In genomic region chr10:121077331-121077730, GRCh38 we compare ENCODE assay signal across 15 cellular contexts.
A peak's percentile ranks its signal among the peaks of the same experiment; 100 is the strongest.
DNase-seq lines count a peak whose midpoint lies in the region; ATAC-seq, FAIRE-seq and TF ChIP-seq lines count a peak whose summit lies in the region.
"Had no signal": no experiment of that assay in that cellular context is flagged by ENCODE, and none has a peak within 500 bp of the region (broad histone marks: within the 10 kb centered on the region; RNA-seq: fewer than 3 reads in every experiment).

No MANE protein-coding gene starts in this region.

- in situ Hi-C loops in gastrocnemius medialis (cut with MboI; ENCODE audit: low sequenced_read_pairs in 4 of 4): no loop called here

- CTCF ChIA-PET in WTC11 (lab: Charles Lee): no interaction called here
- CTCF ChIA-PET in CD4-positive, alpha-beta memory T cell (lab: Charles Lee; ENCODE audit: partially characterized antibody): no interaction called here

- peaks cover 2% of the 10 kb centered on the region for H3K4me1 ChIP-seq in right cardiac atrium (ENCODE audit: control insufficient read depth, insufficient read depth, low read length)
- H3K4me1 ChIP-seq in gastrocnemius medialis: no peaks in the 10 kb centered on the region
- H3K4me1 ChIP-seq in CD4-positive, alpha-beta memory T cell (ENCODE audit: insufficient read depth, low read length): no peaks in the 10 kb centered on the region
- H3K4me1 ChIP-seq: breast epithelium had no signal

- H3K4me3 ChIP-seq in right cardiac atrium (ENCODE audit: low read length) (no peak overlapping the region), gastrocnemius medialis (no peak overlapping the region)
- no peak overlapping the region for H3K4me3 ChIP-seq in CD4-positive, alpha-beta memory T cell (ENCODE audit: low read length in 2 of 2)
- H3K4me3 ChIP-seq: breast epithelium, ovary had no signal

- ATAC-seq in WTC11 (no peak), right cardiac atrium (peak; percentile 78 to 88), gastrocnemius medialis (peak; percentile 55 to 69)
- ATAC-seq in activated naive CD4-positive, alpha-beta T cell treated with anti-CD3 and anti-CD28 coated beads, Interleukin-2, amount 50 U/mL, for 72 hours: no peak
- ATAC-seq: CD8-positive, alpha-beta T cell had no signal

- peaks cover 26% of the 10 kb centered on the region for H3K4me1 Mint-ChIP-seq in WTC11
- H3K4me1 Mint-ChIP-seq in CD4-positive, alpha-beta memory T cell: no peaks in the 10 kb centered on the region

- DNase-seq in LHCN-M2 (ENCODE audit: low read depth) (peak; percentile 17), WTC11 (ENCODE audit: low spot score) (peak; percentile 16), right cardiac atrium (peak; percentile 55 to 69 (median 68)), gastrocnemius medialis (peak; percentile 19 to 50), GM12891 (ENCODE audit: insufficient read length, low spot score) (no peak), dedifferentiated amniotic fluid mesenchymal stem cell (ENCODE audit: extremely low spot score) (no peak)
- no peak for DNase-seq in activated naive CD4-positive, alpha-beta T cell treated with anti-CD3 and anti-CD28 coated beads, Interleukin-2, amount 50 U/mL, for 72 hours (ENCODE audit: low spot score in 2 of 2)
- DNase-seq in CD4-positive, alpha-beta memory T cell: no peak
- DNase-seq: activated CD4-positive, alpha-beta T cell treated with anti-CD3 and anti-CD28 coated beads for 1 hour; CD8-positive, alpha-beta T cell; NCI-H1092; ovary; stimulated activated CD4-positive, alpha-beta T cell treated with anti-CD3 and anti-CD28 coated beads, Interleukin-4, amount 100 ng/mL, for 24 hours had no signal

- H3K4me3 Mint-ChIP-seq in WTC11: no peak overlapping the region
- H3K4me3 Mint-ChIP-seq in CD4-positive, alpha-beta memory T cell: no peak overlapping the region
- H3K4me3 Mint-ChIP-seq: CD8-positive, alpha-beta T cell; stimulated activated naive CD8-positive, alpha-beta T cell treated with anti-CD3 and anti-CD28 coated beads, Interleukin-15, Interleukin-2, amounts not matched to agents 100 ng/mL and 50 ng/mL, for 24 hours had no signal

- H3K9me3 Mint-ChIP-seq in WTC11: peaks cover 8% of the 10 kb centered on the region
- peaks cover 0 to 3% of the 10 kb centered on the region in 2 donors for H3K9me3 Mint-ChIP-seq in activated naive CD4-positive, alpha-beta T cell treated with anti-CD3 and anti-CD28 coated beads, Interleukin-2, amount 50 U/mL, for 72 hours
- peaks cover 0 to 4% (median 1%) of the 10 kb centered on the region in 8 donors for H3K9me3 Mint-ChIP-seq in CD4-positive, alpha-beta memory T cell
- H3K9me3 Mint-ChIP-seq: CD8-positive, alpha-beta T cell; stimulated activated naive CD8-positive, alpha-beta T cell treated with anti-CD3 and anti-CD28 coated beads, Interleukin-15, Interleukin-2, amounts not matched to agents 100 ng/mL and 50 ng/mL, for 24 hours had no signal

- H3K27me3 ChIP-seq in right cardiac atrium (ENCODE audit: control insufficient read depth, insufficient read depth) (no peaks in the 10 kb centered on the region), gastrocnemius medialis (no peaks in the 10 kb centered on the region)
- H3K27me3 ChIP-seq in CD4-positive, alpha-beta memory T cell (ENCODE audit: insufficient read depth, low read length): no peaks in the 10 kb centered on the region
- H3K27me3 ChIP-seq: ovary had no signal

- no peak for TF ChIP-seq POLR2A in gastrocnemius medialis (IDR thresholded peaks at IDR 0.05)
- no peak for TF ChIP-seq POLR2A in GM12891 (IDR thresholded peaks at IDR 0.05; ENCODE audit: low read depth, low read length)

- no peak overlapping the region for H3K27ac ChIP-seq in right cardiac atrium (ENCODE audit: low read length)
- no peak overlapping the region for H3K27ac ChIP-seq in gastrocnemius medialis
- no peak overlapping the region for H3K27ac ChIP-seq in CD4-positive, alpha-beta memory T cell (ENCODE audit: low read depth, low read length)
- H3K27ac ChIP-seq: ovary had no signal

- H3K27me3 Mint-ChIP-seq in WTC11 (ENCODE audit: low read depth): no peaks in the 10 kb centered on the region
- peaks cover 1 to 4% of the 10 kb centered on the region in 2 donors for H3K27me3 Mint-ChIP-seq in CD4-positive, alpha-beta memory T cell

- POLR2A ChIA-PET in WTC11 (lab: Charles Lee): no interaction called here
- POLR2A ChIA-PET in CD4-positive, alpha-beta memory T cell (lab: Charles Lee; ENCODE audit: partially characterized antibody): no interaction called here

- no peak for FAIRE-seq in GM12891 (lab: Jason Lieb, UNC)

- TF ChIP-seq CTCF in WTC11 (IDR thresholded peaks at IDR 0.05) (no peak), gastrocnemius medialis (IDR thresholded peaks at IDR 0.05 in 4 of 5, conservative IDR thresholded peaks at IDR 0.05 in 1 of 5) (no peak)

- no peaks in the 10 kb centered on the region for H3K9me3 ChIP-seq in right cardiac atrium (ENCODE audit: control insufficient read depth, low read length)
- no peaks in the 10 kb centered on the region for H3K9me3 ChIP-seq in gastrocnemius medialis
- no peaks in the 10 kb centered on the region for H3K9me3 ChIP-seq in CD4-positive, alpha-beta memory T cell (ENCODE audit: control insufficient read depth in 1 of 2, low read length in 2 of 2)
- H3K9me3 ChIP-seq: breast epithelium, ovary had no signal

- WGBS in right cardiac atrium: 36% methylated on average over 8 of the region's 8 CpGs

- no peak overlapping the region for H3K27ac Mint-ChIP-seq in WTC11
- no peak overlapping the region for H3K27ac Mint-ChIP-seq in activated naive CD4-positive, alpha-beta T cell treated with anti-CD3 and anti-CD28 coated beads, Interleukin-2, amount 50 U/mL, for 72 hours
- H3K27ac Mint-ChIP-seq in CD4-positive, alpha-beta memory T cell: no peak overlapping the region
- H3K27ac Mint-ChIP-seq: CD8-positive, alpha-beta T cell; stimulated activated naive CD8-positive, alpha-beta T cell treated with anti-CD3 and anti-CD28 coated beads, Interleukin-15, Interleukin-2, amounts not matched to agents 100 ng/mL and 50 ng/mL, for 24 hours had no signal

- H3K36me3 ChIP-seq in gastrocnemius medialis: no peaks in the 10 kb centered on the region
- no peaks in the 10 kb centered on the region for H3K36me3 ChIP-seq in CD4-positive, alpha-beta memory T cell (ENCODE audit: insufficient read depth, low read length)
- H3K36me3 ChIP-seq: breast epithelium, ovary had no signal

- peaks cover 3% of the 10 kb centered on the region; the same call in 1 of the 2 replicates for H3K36me3 Mint-ChIP-seq in WTC11
- H3K36me3 Mint-ChIP-seq in activated naive CD4-positive, alpha-beta T cell treated with anti-CD3 and anti-CD28 coated beads, Interleukin-2, amount 50 U/mL, for 72 hours: no peaks in the 10 kb centered on the region
- no peaks in the 10 kb centered on the region for H3K36me3 Mint-ChIP-seq in CD4-positive, alpha-beta memory T cell
- H3K36me3 Mint-ChIP-seq: CD8-positive, alpha-beta T cell had no signal

- intact Hi-C loops in right cardiac atrium (cut with DNase I): loop anchor here in 1 of 4 donors (10.0 kb wide), 1 partner anchor 527 kb away; no protein-coding TSS in a partner anchor
- intact Hi-C loops in gastrocnemius medialis (cut with DNase I; ENCODE audit: low total_unique reads): no loop called here
- intact Hi-C loops in CD4-positive, alpha-beta memory T cell (cut with micrococcal nuclease): no loop called here

TF ChIP-seq in WTC11, 78 proteins besides CTCF, POLR2A, EP300 and RAD21 (continues in another document):
- TF ChIP-seq SMAD3 (CRISPR knock-in tag; IDR thresholded peaks at IDR 0.05; ENCODE audit: borderline replicate concordance) (no peak), GABPB1 (CRISPR knock-in tag; IDR thresholded peaks at IDR 0.05) (no peak), EMX1 (CRISPR knock-in tag; IDR thresholded peaks at IDR 0.05) (no peak), CBFB (CRISPR knock-in tag; IDR thresholded peaks at IDR 0.05; ENCODE audit: low read depth) (no peak), SMAD4 (CRISPR knock-in tag; IDR thresholded peaks at IDR 0.05) (no peak), RELA (CRISPR knock-in tag; IDR thresholded peaks at IDR 0.05; ENCODE audit: borderline replicate concordance) (no peak), ATF1 (CRISPR knock-in tag; IDR thresholded peaks at IDR 0.05) (no peak), PRRX2 (CRISPR knock-in tag; IDR thresholded peaks at IDR 0.05) (no peak), SP1 (CRISPR knock-in tag; conservative IDR thresholded peaks at IDR 0.05) (no peak)

TF ChIP-seq in GM12891, 5 proteins besides CTCF, POLR2A, EP300 and RAD21:
- TF ChIP-seq PAX5 (IDR thresholded peaks at IDR 0.05; ENCODE audit: insufficient read depth, low read length, severe bottlenecking) (no peak), SPI1 (IDR thresholded peaks at IDR 0.05; ENCODE audit: low read depth, low read length) (no peak), POU2F2 (IDR thresholded peaks at IDR 0.05; ENCODE audit: low read depth, low read length) (no peak), POLR2AphosphoS5 (IDR thresholded peaks at IDR 0.05; ENCODE audit: low read depth, low read length) (no peak), TAF1 (IDR thresholded peaks at IDR 0.05; ENCODE audit: low read depth, low read length) (no peak)

Comparison
In these comparisons a context has a peak if more than half of its experiments do, and no peak if none do; other contexts are left out.
1. DNase-seq: peak in LHCN-M2 (single experiment), WTC11 (single experiment), right cardiac atrium (3 of 3) and gastrocnemius medialis (2 of 2); none in activated naive CD4-positive, alpha-beta T cell treated with anti-CD3 and anti-CD28 coated beads, Interleukin-2, amount 50 U/mL, for 72 hours (0 of 2), GM12891 (single experiment), dedifferentiated amniotic fluid mesenchymal stem cell (single experiment) and CD4-positive, alpha-beta memory T cell (0 of 5).
2. ATAC-seq: peak in right cardiac atrium (2 of 2) and gastrocnemius medialis (2 of 2); none in WTC11 (single experiment) and activated naive CD4-positive, alpha-beta T cell treated with anti-CD3 and anti-CD28 coated beads, Interleukin-2, amount 50 U/mL, for 72 hours (0 of 2).